23 cellular contexts compared by ENCODE assay signal in the genomic region with DNA sequence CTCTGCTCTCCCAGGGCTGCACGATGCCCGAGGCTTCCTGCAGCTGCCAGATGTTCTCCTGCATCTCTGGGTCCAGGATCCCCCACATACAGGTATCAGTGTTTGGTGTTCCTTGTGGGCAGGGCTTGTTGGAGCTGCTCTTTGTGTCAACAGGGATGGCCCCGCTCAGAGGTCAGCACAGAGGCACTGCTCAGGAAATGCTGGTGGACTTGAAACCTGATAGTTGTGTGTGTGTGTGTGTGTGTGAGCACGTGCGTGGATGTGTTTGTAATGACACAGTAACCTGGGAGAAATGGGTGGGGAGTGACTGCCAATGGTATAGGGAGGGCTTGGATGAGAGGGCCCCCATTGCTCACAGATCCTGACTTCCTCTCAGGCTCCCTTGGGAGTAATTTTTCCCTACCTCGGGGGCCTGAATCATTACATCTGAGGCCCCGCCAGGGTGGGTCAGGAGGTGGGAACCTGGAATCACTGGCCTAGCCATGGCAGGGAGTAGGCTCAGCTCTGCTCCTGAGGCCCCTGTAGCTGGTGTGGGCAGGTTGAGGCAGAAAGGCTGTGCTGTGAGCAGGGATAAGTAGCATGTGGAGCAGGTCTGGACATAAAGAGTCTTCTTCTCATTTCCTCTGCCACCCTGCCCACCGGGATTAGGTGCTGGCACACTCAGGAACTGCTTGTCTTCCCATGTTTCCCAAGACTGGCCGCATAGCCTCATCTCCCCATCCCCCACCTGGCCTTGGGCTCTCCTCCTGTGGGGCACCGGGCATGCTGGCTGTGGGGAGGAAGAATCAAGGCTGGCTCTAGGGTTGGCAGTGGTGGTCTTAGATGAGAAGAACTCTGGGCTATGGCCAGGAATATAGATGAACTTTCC. TPM values are rescaled to one million over a fixed set of nuclear protein-coding genes. Genes with fewer than 3 reads are reported as not detected.
DNase-seq lines count a peak whose midpoint lies in the region; ATAC-seq and TF ChIP-seq lines count a peak whose summit lies in the region.
"Had no signal": no experiment of that assay in that cellular context is flagged by ENCODE, and none has a peak within 500 bp of the region (broad histone marks: within the 10 kb centered on the region; RNA-seq: fewer than 3 reads in every experiment).

No MANE protein-coding gene starts in this region.

- H3K36me3 ChIP-seq in osteoblast (ENCODE audit: insufficient read depth, low read length): no peaks in the 10 kb centered on the region
- H3K36me3 ChIP-seq: esophagus squamous epithelium, upper lobe of right lung had no signal

- H3K4me1 ChIP-seq in osteoblast (ENCODE audit: insufficient read depth, low read length): peaks cover 3% of the 10 kb centered on the region
- H3K4me1 ChIP-seq: Caco-2, upper lobe of right lung had no signal

- TF ChIP-seq CTCF in fibroblast of mammary gland (conservative IDR thresholded peaks at IDR 0.05; ENCODE audit: control insufficient read depth, insufficient read depth, low read depth, low read length): no peak
- no peak for TF ChIP-seq CTCF in osteoblast (IDR thresholded peaks at IDR 0.05; ENCODE audit: extremely low read depth, low read depth, low read length)

- H3K9me3 ChIP-seq in osteoblast (ENCODE audit: low read depth, low read length): no peaks in the 10 kb centered on the region
- H3K9me3 ChIP-seq: Caco-2, esophagus squamous epithelium, upper lobe of right lung had no signal

- CTCF ChIA-PET in activated CD8-positive, alpha-beta memory T cell treated with anti-CD3 and anti-CD28 coated beads, Interleukin-2, amount 10 ng/mL, durations not matched to agents 7 days and 5 days (lab: Charles Lee): interaction anchor here (1.5 to 4.7 kb wide), 3 partner anchors 10 to 396 kb away, joined by 4 to 64 read pairs (median 12); a partner anchor contains a TSS

- no peak overlapping the region for H3K27ac ChIP-seq in osteoblast (ENCODE audit: low read depth, low read length)
- H3K27ac ChIP-seq: esophagus squamous epithelium, upper lobe of right lung had no signal

- no peak overlapping the region for H2AFZ ChIP-seq in osteoblast (ENCODE audit: low read length)

- H3K9me3 Mint-ChIP-seq in activated CD8-positive, alpha-beta memory T cell treated with anti-CD3 and anti-CD28 coated beads, Interleukin-2, amount 10 ng/mL, durations not matched to agents 7 days and 5 days (ENCODE audit: low read depth): no peaks in the 10 kb centered on the region

- H3K4me1 Mint-ChIP-seq in activated CD8-positive, alpha-beta memory T cell treated with anti-CD3 and anti-CD28 coated beads, Interleukin-2, amount 10 ng/mL, durations not matched to agents 7 days and 5 days: peaks cover 9% of the 10 kb centered on the region

- ATAC-seq in activated CD8-positive, alpha-beta memory T cell treated with anti-CD3 and anti-CD28 coated beads, Interleukin-2, amount 10 ng/mL, durations not matched to agents 7 days and 5 days: no peak
- ATAC-seq in GM21529 (IDR thresholded peaks at IDR 0.05; ENCODE audit: unreplicated experiment): no peak
- ATAC-seq: left cardiac atrium, upper lobe of right lung had no signal

- H3K27me3 ChIP-seq in osteoblast (ENCODE audit: insufficient read depth, low read length): peaks cover 26% of the 10 kb centered on the region
- H3K27me3 ChIP-seq: esophagus squamous epithelium, upper lobe of right lung had no signal

- peak; percentile 52 for DNase-seq in activated CD8-positive, alpha-beta memory T cell treated with anti-CD3 and anti-CD28 coated beads for 24 hours
- DNase-seq in activated CD8-positive, alpha-beta memory T cell treated with anti-CD3 and anti-CD28 coated beads, Interleukin-2, amount 10 ng/mL, durations not matched to agents 7 days and 5 days: no peak
- DNase-seq in NCI-H69 (lab: John Stamatoyannopoulos, UW) (peak; percentile 33), fibroblast of mammary gland (ENCODE audit: low read depth) (peak; percentile 35), osteoblast (ENCODE audit: insufficient read length, low spot score, missing footprints) (peak; percentile 58), medulla oblongata (ENCODE audit: extremely low spot score) (no peak), dedifferentiated amniotic fluid mesenchymal stem cell (ENCODE audit: extremely low spot score) (no peak)
- DNase-seq: 8988T; activated CD4-positive, alpha-beta T cell treated with anti-CD3 and anti-CD28 coated beads, Interleukin-2, amount 50 U/mL, for 1 hour; activated CD8-positive, alpha-beta memory T cell treated with anti-CD3 and anti-CD28 coated beads, Interleukin-2, amount 50 U/mL, for 48 hours; activated naive CD4-positive, alpha-beta T cell; amniotic stem cell; Caco-2; central memory CD4-positive, alpha-beta T cell; effector CD8-positive, alpha-beta T cell; EL; esophagus squamous epithelium; left cardiac atrium; NCI-H1694 treated with DMSO at 0.1 percent for 48 hours; stimulated activated CD4-positive, alpha-beta T cell treated with anti-CD3 and anti-CD28 coated beads, Interleukin-12 subunit alpha, Interleukin-12 subunit beta, amount 100 ng/mL, for 4 hours; upper lobe of right lung had no signal

- H4K20me1 ChIP-seq in osteoblast (ENCODE audit: insufficient read depth, low read length): peaks cover 3% of the 10 kb centered on the region

- no peak overlapping the region for H3K4me2 ChIP-seq in osteoblast (ENCODE audit: insufficient read depth, low read length)

- H3K36me3 Mint-ChIP-seq in activated CD8-positive, alpha-beta memory T cell treated with anti-CD3 and anti-CD28 coated beads, Interleukin-2, amount 10 ng/mL, durations not matched to agents 7 days and 5 days: no peaks in the 10 kb centered on the region

- H3K4me3 Mint-ChIP-seq in activated CD8-positive, alpha-beta memory T cell treated with anti-CD3 and anti-CD28 coated beads, Interleukin-2, amount 10 ng/mL, durations not matched to agents 7 days and 5 days: no peak overlapping the region

- H3K4me3 ChIP-seq in fibroblast of mammary gland (ENCODE audit: control insufficient read depth, low read depth, low read length) (no peak overlapping the region), osteoblast (ENCODE audit: insufficient read depth, low read length) (no peak overlapping the region)
- H3K4me3 ChIP-seq: esophagus squamous epithelium, upper lobe of right lung had no signal

- H3K27ac Mint-ChIP-seq in activated CD8-positive, alpha-beta memory T cell treated with anti-CD3 and anti-CD28 coated beads, Interleukin-2, amount 10 ng/mL, durations not matched to agents 7 days and 5 days: no peak overlapping the region
- H3K27ac Mint-ChIP-seq: B cell had no signal

- peaks cover 7% of the 10 kb centered on the region for H3K27me3 Mint-ChIP-seq in activated CD8-positive, alpha-beta memory T cell treated with anti-CD3 and anti-CD28 coated beads, Interleukin-2, amount 10 ng/mL, durations not matched to agents 7 days and 5 days
- H3K27me3 Mint-ChIP-seq: B cell had no signal

- peaks cover 11% of the 10 kb centered on the region for H3K79me2 ChIP-seq in osteoblast (ENCODE audit: insufficient read depth, low read length)

RNA-seq across cellular contexts. Expression of a gene that starts 2.5 kb away (rescaled TPM):
- total RNA-seq in activated CD8-positive, alpha-beta memory T cell treated with anti-CD3 and anti-CD28 coated beads, Interleukin-2, amount 10 ng/mL, durations not matched to agents 7 days and 5 days: 1 to 10 TPM; 4.2 to 4.3 TPM
- 34.7 and 35.7 TPM in 2 replicates for total RNA-seq in osteoblast

Comparison
In these comparisons a context has a peak if more than half of its experiments do, and no peak if none do; other contexts are left out.
1. DNase-seq: peak in activated CD8-positive, alpha-beta memory T cell treated with anti-CD3 and anti-CD28 coated beads for 24 hours (single experiment), NCI-H69 (single experiment), fibroblast of mammary gland (single experiment) and osteoblast (single experiment); none in activated CD8-positive, alpha-beta memory T cell treated with anti-CD3 and anti-CD28 coated beads, Interleukin-2, amount 10 ng/mL, durations not matched to agents 7 days and 5 days (single experiment), medulla oblongata (single experiment) and dedifferentiated amniotic fluid mesenchymal stem cell (single experiment).